In the genomic region with DNA sequence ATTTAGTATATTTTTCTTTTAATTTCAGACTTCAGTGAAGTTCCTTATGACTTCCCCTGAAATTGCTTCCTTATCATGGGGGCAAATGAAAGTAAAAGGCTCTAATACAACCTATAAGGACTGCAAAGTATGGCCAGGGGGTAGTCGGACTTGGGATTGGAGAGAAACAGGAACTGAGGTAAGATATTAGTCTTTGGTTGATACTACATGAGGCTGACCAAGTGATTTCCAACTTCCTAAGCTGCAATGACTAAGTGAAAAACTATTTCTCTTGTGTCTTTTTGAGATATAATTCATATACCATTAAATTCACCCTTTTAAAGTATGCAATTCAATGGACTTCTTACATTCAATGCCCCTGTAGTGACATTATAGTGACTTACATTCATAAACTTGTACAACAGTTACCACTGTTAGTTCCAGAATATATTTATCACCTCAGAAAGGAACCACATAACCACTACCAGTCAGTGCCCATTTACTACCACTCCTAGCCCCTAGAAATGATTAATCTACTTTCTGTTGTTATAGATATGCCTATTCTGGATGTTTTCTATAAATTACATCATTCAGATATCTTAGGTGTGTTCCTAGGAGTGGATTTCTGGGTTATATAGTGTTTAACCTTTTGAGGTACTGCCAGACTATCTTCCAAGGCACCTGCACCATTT, we compare ENCODE assay signal across 23 cellular contexts. TPM values are rescaled to one million over a fixed set of nuclear protein-coding genes. Genes with fewer than 3 reads are reported as not detected.
DNase-seq lines count a peak whose midpoint lies in the region; ATAC-seq, FAIRE-seq and TF ChIP-seq lines count a peak whose summit lies in the region.
"Had no signal": no experiment of that assay in that cellular context is flagged by ENCODE, and none has a peak within 500 bp of the region (broad histone marks: within the 10 kb centered on the region; RNA-seq: fewer than 3 reads in every experiment).

No MANE protein-coding gene starts in this region.

- peaks cover 0 to 12% (median 0%) of the 10 kb centered on the region in 3 experiments for H3K36me3 ChIP-seq in naive thymus-derived CD4-positive, alpha-beta T cell (ENCODE audit: control insufficient read depth in 2 of 3, insufficient read depth in 3 of 3, low read length in 3 of 3)
- H3K36me3 ChIP-seq: prostate gland had no signal

- H3K9me3 ChIP-seq in naive thymus-derived CD4-positive, alpha-beta T cell (ENCODE audit: control insufficient read depth in 2 of 3, low read length in 3 of 3) = no peaks in the 10 kb centered on the region
- H3K9me3 ChIP-seq: gastrocnemius medialis, prostate gland had no signal

- no peak overlapping the region for H3K4me3 Mint-ChIP-seq in dendritic cell treated with granulocyte-macrophage colony-stimulating factor and Interleukin-4, amounts not matched to agents 40 ng/mL and 50 ng/mL, for 4 days
- no peak overlapping the region for H3K4me3 Mint-ChIP-seq in stimulated activated effector memory CD8-positive, alpha-beta T cell treated with anti-CD3 and anti-CD28 coated beads, Interleukin-12 subunit alpha, Interleukin-12 subunit beta, amount 100 ng/mL, for 72 hours
- H3K4me3 Mint-ChIP-seq in activated CD8-positive, alpha-beta T cell treated with anti-CD3 and anti-CD28 coated beads for 36 hours = no peak overlapping the region
- H3K4me3 Mint-ChIP-seq in activated CD4-positive, alpha-beta T cell treated with anti-CD3 and anti-CD28 coated beads, Interleukin-2, amount 10 ng/mL, durations not matched to agents 24 days and 14 days = no peak overlapping the region
- H3K4me3 Mint-ChIP-seq in naive thymus-derived CD4-positive, alpha-beta T cell = no peak overlapping the region
- H3K4me3 Mint-ChIP-seq: H9; naive thymus-derived CD8-positive, alpha-beta T cell; stimulated activated memory B cell treated with anti-CD40 and anti-IgM and Interleukin-4, amounts not matched to agents 10 μg/mL and 1 μg/mL and 100 μg/mL, for 72 hours had no signal

- DNase-seq in HCEC 1CT (peak; percentile 2), RCC 7860 (ENCODE audit: low spot score) (peak; percentile 44)
- no peak for DNase-seq in stimulated activated effector memory CD8-positive, alpha-beta T cell treated with anti-CD3 and anti-CD28 coated beads, Interleukin-12 subunit alpha, Interleukin-12 subunit beta, amount 100 ng/mL, for 72 hours (ENCODE audit: low spot score in 2 of 2)
- DNase-seq in activated CD8-positive, alpha-beta T cell treated with anti-CD3 and anti-CD28 coated beads for 36 hours = no peak
- DNase-seq in activated CD4-positive, alpha-beta T cell treated with anti-CD3 and anti-CD28 coated beads, Interleukin-2, amount 10 ng/mL, durations not matched to agents 24 days and 14 days = no peak
- no peak for DNase-seq in naive thymus-derived CD4-positive, alpha-beta T cell
- DNase-seq: activated CD4-positive, CD25-positive, alpha-beta regulatory T cell treated with anti-CD3 and anti-CD28 coated beads, Interleukin-2, amount 50 U/mL, for 72 hours; activated CD8-positive, alpha-beta memory T cell treated with anti-CD3 and anti-CD28 coated beads, Interleukin-2, amount 50 U/mL, for 4 hours; activated naive CD4-positive, alpha-beta T cell treated with Interleukin-2 at 50 U/mL for 16 hours; C1 segment of cervical spinal cord; cortex of kidney; gastrocnemius medialis; H9; Kasumi-1; naive thymus-derived CD8-positive, alpha-beta T cell; NCI-H1436; NK-92 treated with Interleukin-12 subunit alpha and Interleukin-12 subunit beta, amount 100 ng/mL, for 24 hours; SHP77; T-helper 2 cell had no signal

- intact Hi-C loops in dendritic cell treated with granulocyte-macrophage colony-stimulating factor and Interleukin-4, amounts not matched to agents 40 ng/mL and 50 ng/mL, for 4 days (cut with micrococcal nuclease) = no loop called here
- intact Hi-C loops in activated CD8-positive, alpha-beta T cell treated with anti-CD3 and anti-CD28 coated beads for 36 hours (cut with micrococcal nuclease) = no loop called here
- intact Hi-C loops in activated CD4-positive, alpha-beta T cell treated with anti-CD3 and anti-CD28 coated beads, Interleukin-2, amount 10 ng/mL, durations not matched to agents 24 days and 14 days (cut with micrococcal nuclease) = no loop called here
- intact Hi-C loops in naive thymus-derived CD4-positive, alpha-beta T cell (cut with micrococcal nuclease) = no loop called here

- no peak overlapping the region for H3K4me3 ChIP-seq in naive thymus-derived CD4-positive, alpha-beta T cell (ENCODE audit: low read length)
- H3K4me3 ChIP-seq: gastrocnemius medialis, prostate gland, tibial nerve had no signal

- CTCF ChIA-PET in activated CD8-positive, alpha-beta T cell treated with anti-CD3 and anti-CD28 coated beads for 36 hours (lab: Charles Lee) = no interaction called here
- CTCF ChIA-PET in naive thymus-derived CD4-positive, alpha-beta T cell (lab: Charles Lee) = no interaction called here

- no peaks in the 10 kb centered on the region for H3K4me1 ChIP-seq in naive thymus-derived CD4-positive, alpha-beta T cell (ENCODE audit: control insufficient read depth in 2 of 2, insufficient read depth in 2 of 2, low read length in 2 of 2)
- H3K4me1 ChIP-seq: gastrocnemius medialis, prostate gland, tibial nerve had no signal

- POLR2A ChIA-PET in activated CD8-positive, alpha-beta T cell treated with anti-CD3 and anti-CD28 coated beads for 36 hours (lab: Charles Lee) = no interaction called here
- POLR2A ChIA-PET in naive thymus-derived CD4-positive, alpha-beta T cell (lab: Charles Lee) = no interaction called here

- no peak for TF ChIP-seq CTCF in activated CD8-positive, alpha-beta T cell treated with anti-CD3 and anti-CD28 coated beads for 36 hours (IDR thresholded peaks at IDR 0.05)

- peak; percentile 8 for FAIRE-seq in RCC 7860 (lab: Jason Lieb, UNC)

- peaks cover 11% of the 10 kb centered on the region for H3K4me1 Mint-ChIP-seq in dendritic cell treated with granulocyte-macrophage colony-stimulating factor and Interleukin-4, amounts not matched to agents 40 ng/mL and 50 ng/mL, for 4 days (ENCODE audit: low read depth)
- no peaks in the 10 kb centered on the region for H3K4me1 Mint-ChIP-seq in stimulated activated effector memory CD8-positive, alpha-beta T cell treated with anti-CD3 and anti-CD28 coated beads, Interleukin-12 subunit alpha, Interleukin-12 subunit beta, amount 100 ng/mL, for 72 hours
- H3K4me1 Mint-ChIP-seq in activated CD8-positive, alpha-beta T cell treated with anti-CD3 and anti-CD28 coated beads for 36 hours (ENCODE audit: low read depth) = no peaks in the 10 kb centered on the region
- no peaks in the 10 kb centered on the region for H3K4me1 Mint-ChIP-seq in activated CD4-positive, alpha-beta T cell treated with anti-CD3 and anti-CD28 coated beads, Interleukin-2, amount 10 ng/mL, durations not matched to agents 24 days and 14 days
- H3K4me1 Mint-ChIP-seq in naive thymus-derived CD4-positive, alpha-beta T cell = no peaks in the 10 kb centered on the region
- H3K4me1 Mint-ChIP-seq: H9; naive thymus-derived CD8-positive, alpha-beta T cell; stimulated activated memory B cell treated with anti-CD40 and anti-IgM and Interleukin-4, amounts not matched to agents 10 μg/mL and 1 μg/mL and 100 μg/mL, for 72 hours had no signal

- no peaks in the 10 kb centered on the region for H3K27me3 ChIP-seq in naive thymus-derived CD4-positive, alpha-beta T cell (ENCODE audit: control insufficient read depth in 2 of 2, insufficient read depth in 2 of 2, low read length in 2 of 2)
- H3K27me3 ChIP-seq: gastrocnemius medialis, tibial nerve had no signal

- peaks cover 44% of the 10 kb centered on the region for H3K9me3 Mint-ChIP-seq in dendritic cell treated with granulocyte-macrophage colony-stimulating factor and Interleukin-4, amounts not matched to agents 40 ng/mL and 50 ng/mL, for 4 days
- peaks cover 11% of the 10 kb centered on the region for H3K9me3 Mint-ChIP-seq in stimulated activated effector memory CD8-positive, alpha-beta T cell treated with anti-CD3 and anti-CD28 coated beads, Interleukin-12 subunit alpha, Interleukin-12 subunit beta, amount 100 ng/mL, for 72 hours
- H3K9me3 Mint-ChIP-seq in activated CD8-positive, alpha-beta T cell treated with anti-CD3 and anti-CD28 coated beads for 36 hours = peaks cover 17% of the 10 kb centered on the region
- H3K9me3 Mint-ChIP-seq in activated CD4-positive, alpha-beta T cell treated with anti-CD3 and anti-CD28 coated beads, Interleukin-2, amount 10 ng/mL, durations not matched to agents 24 days and 14 days = peaks cover 19% of the 10 kb centered on the region
- H3K9me3 Mint-ChIP-seq in naive thymus-derived CD4-positive, alpha-beta T cell = peaks cover 0 to 48% (median 13%) of the 10 kb centered on the region in 11 donors

- H3K36me3 Mint-ChIP-seq in dendritic cell treated with granulocyte-macrophage colony-stimulating factor and Interleukin-4, amounts not matched to agents 40 ng/mL and 50 ng/mL, for 4 days (ENCODE audit: low read depth) = peaks cover 42% of the 10 kb centered on the region
- no peaks in the 10 kb centered on the region for H3K36me3 Mint-ChIP-seq in stimulated activated effector memory CD8-positive, alpha-beta T cell treated with anti-CD3 and anti-CD28 coated beads, Interleukin-12 subunit alpha, Interleukin-12 subunit beta, amount 100 ng/mL, for 72 hours
- peaks cover 28% of the 10 kb centered on the region for H3K36me3 Mint-ChIP-seq in activated CD8-positive, alpha-beta T cell treated with anti-CD3 and anti-CD28 coated beads for 36 hours (ENCODE audit: low read depth)
- H3K36me3 Mint-ChIP-seq in activated CD4-positive, alpha-beta T cell treated with anti-CD3 and anti-CD28 coated beads, Interleukin-2, amount 10 ng/mL, durations not matched to agents 24 days and 14 days (ENCODE audit: low read depth) = peaks cover 19% of the 10 kb centered on the region
- peaks cover 16 to 70% (median 61%) of the 10 kb centered on the region in 5 donors for H3K36me3 Mint-ChIP-seq in naive thymus-derived CD4-positive, alpha-beta T cell

- peak; percentile 70 for ATAC-seq in stimulated activated effector memory CD8-positive, alpha-beta T cell treated with anti-CD3 and anti-CD28 coated beads, Interleukin-12 subunit alpha, Interleukin-12 subunit beta, amount 100 ng/mL, for 72 hours
- ATAC-seq in activated CD8-positive, alpha-beta T cell treated with anti-CD3 and anti-CD28 coated beads for 36 hours = no peak
- ATAC-seq in naive thymus-derived CD4-positive, alpha-beta T cell = no peak
- ATAC-seq: gastrocnemius medialis; naive thymus-derived CD8-positive, alpha-beta T cell; stimulated activated memory B cell treated with anti-CD40 and anti-IgM and Interleukin-4, amounts not matched to agents 10 μg/mL and 1 μg/mL and 100 μg/mL, for 72 hours had no signal

- peak overlapping the region; percentile 56 for H3K27ac Mint-ChIP-seq in dendritic cell treated with granulocyte-macrophage colony-stimulating factor and Interleukin-4, amounts not matched to agents 40 ng/mL and 50 ng/mL, for 4 days
- H3K27ac Mint-ChIP-seq in stimulated activated effector memory CD8-positive, alpha-beta T cell treated with anti-CD3 and anti-CD28 coated beads, Interleukin-12 subunit alpha, Interleukin-12 subunit beta, amount 100 ng/mL, for 72 hours = no peak overlapping the region
- H3K27ac Mint-ChIP-seq in activated CD8-positive, alpha-beta T cell treated with anti-CD3 and anti-CD28 coated beads for 36 hours = no peak overlapping the region
- H3K27ac Mint-ChIP-seq in activated CD4-positive, alpha-beta T cell treated with anti-CD3 and anti-CD28 coated beads, Interleukin-2, amount 10 ng/mL, durations not matched to agents 24 days and 14 days = no peak overlapping the region
- H3K27ac Mint-ChIP-seq in naive thymus-derived CD4-positive, alpha-beta T cell = no peak overlapping the region
- H3K27ac Mint-ChIP-seq: naive thymus-derived CD8-positive, alpha-beta T cell; stimulated activated memory B cell treated with anti-CD40 and anti-IgM and Interleukin-4, amounts not matched to agents 10 μg/mL and 1 μg/mL and 100 μg/mL, for 72 hours had no signal

- no peaks in the 10 kb centered on the region for H3K27me3 Mint-ChIP-seq in dendritic cell treated with granulocyte-macrophage colony-stimulating factor and Interleukin-4, amounts not matched to agents 40 ng/mL and 50 ng/mL, for 4 days
- H3K27me3 Mint-ChIP-seq in activated CD8-positive, alpha-beta T cell treated with anti-CD3 and anti-CD28 coated beads for 36 hours = no peaks in the 10 kb centered on the region
- H3K27me3 Mint-ChIP-seq in activated CD4-positive, alpha-beta T cell treated with anti-CD3 and anti-CD28 coated beads, Interleukin-2, amount 10 ng/mL, durations not matched to agents 24 days and 14 days = no peaks in the 10 kb centered on the region
- H3K27me3 Mint-ChIP-seq in naive thymus-derived CD4-positive, alpha-beta T cell = no peaks in the 10 kb centered on the region
- H3K27me3 Mint-ChIP-seq: naive thymus-derived CD8-positive, alpha-beta T cell; stimulated activated memory B cell treated with anti-CD40 and anti-IgM and Interleukin-4, amounts not matched to agents 10 μg/mL and 1 μg/mL and 100 μg/mL, for 72 hours had no signal

- no peak overlapping the region for H3K27ac ChIP-seq in naive thymus-derived CD4-positive, alpha-beta T cell (ENCODE audit: low read depth, low read length)
- H3K27ac ChIP-seq: gastrocnemius medialis, prostate gland, tibial nerve had no signal

RNA-seq across cellular contexts. Expression of gene AAMDC, which starts 21.6 kb away (rescaled TPM):
- 1 to 10 TPM; 3.7 to 4.9 TPM for total RNA-seq in activated CD8-positive, alpha-beta T cell treated with anti-CD3 and anti-CD28 coated beads for 36 hours
- 1.3 and 1.4 TPM in 2 replicates for total RNA-seq in activated CD4-positive, alpha-beta T cell treated with anti-CD3 and anti-CD28 coated beads, Interleukin-2, amount 10 ng/mL, durations not matched to agents 24 days and 14 days
- total RNA-seq in naive thymus-derived CD4-positive, alpha-beta T cell = 1 to 10 TPM; 5.2 to 9.2 (median 6.5) TPM
- polyA plus RNA-seq in naive thymus-derived CD4-positive, alpha-beta T cell = 10 to 100 TPM; 25.5 TPM

RNA-seq across cellular contexts. Expression of gene RSF1, which starts 22.1 kb away (rescaled TPM):
- 10 to 100 TPM; 45.4 to 47.7 TPM for total RNA-seq in activated CD8-positive, alpha-beta T cell treated with anti-CD3 and anti-CD28 coated beads for 36 hours
- 45.3 and 47.6 TPM in 2 replicates for total RNA-seq in activated CD4-positive, alpha-beta T cell treated with anti-CD3 and anti-CD28 coated beads, Interleukin-2, amount 10 ng/mL, durations not matched to agents 24 days and 14 days
- 100 to 1,000 TPM in 2 of 5 experiments, 10 to 100 TPM in 3; 59.0 to 113 (median 88.9) TPM for total RNA-seq in naive thymus-derived CD4-positive, alpha-beta T cell
- polyA plus RNA-seq in naive thymus-derived CD4-positive, alpha-beta T cell = 10 to 100 TPM; 33.3 to 38.4 TPM

Comparison
In these comparisons a context has a peak if more than half of its experiments do, and no peak if none do; other contexts are left out.
1. DNase-seq: peak in HCEC 1CT (single experiment) and RCC 7860 (single experiment); none in stimulated activated effector memory CD8-positive, alpha-beta T cell treated with anti-CD3 and anti-CD28 coated beads, Interleukin-12 subunit alpha, Interleukin-12 subunit beta, amount 100 ng/mL, for 72 hours (0 of 2), activated CD8-positive, alpha-beta T cell treated with anti-CD3 and anti-CD28 coated beads for 36 hours (single experiment), activated CD4-positive, alpha-beta T cell treated with anti-CD3 and anti-CD28 coated beads, Interleukin-2, amount 10 ng/mL, durations not matched to agents 24 days and 14 days (single experiment) and naive thymus-derived CD4-positive, alpha-beta T cell (0 of 9).